8 cellular contexts compared by ENCODE assay signal in genomic region chr1:31787786-31788137, GRCh38. TPM values are rescaled to one million over a fixed set of nuclear protein-coding genes. Genes with fewer than 3 reads are reported as not detected.
DNase-seq lines count a peak whose midpoint lies in the region; ATAC-seq and TF ChIP-seq lines count a peak whose summit lies in the region.

No MANE protein-coding gene starts in this region.

- H4K91ac ChIP-seq in H9 (ENCODE audit: insufficient read length, low read depth, low read length), result no peak overlapping the region

- H2AFZ ChIP-seq in H9 (ENCODE audit: low read length), result no peak overlapping the region

- H4K5ac ChIP-seq in H9 (ENCODE audit: insufficient read length, low read depth, low read length), result no peak overlapping the region

- no peaks in the 10 kb centered on the region for H4K20me1 ChIP-seq in H9 (ENCODE audit: control insufficient read depth, insufficient read depth, insufficient read length)

- H3K4me3 ChIP-seq in WI38 (ENCODE audit: low read depth, low read length) (peak overlapping the region; percentile 69), fibroblast of pulmonary artery (replicated peaks; ENCODE audit: low read depth, low read length) (peak overlapping the region; percentile 73), skin epidermis (peak overlapping the region in 3 of 7 experiments; percentile 56 to 57 (median 56))

- no peak for DNase-seq in H9
- no peak for DNase-seq in fibroblast of pulmonary artery (ENCODE audit: low read depth)
- no peak for DNase-seq in foreskin melanocyte
- no peak for DNase-seq in NCI-H774 (lab: John Stamatoyannopoulos, UW)
- no peak for DNase-seq in ACHN

- no peak overlapping the region for H3K18ac ChIP-seq in H9 (ENCODE audit: insufficient read length, low read depth, low read length)

- H3K4me3 Mint-ChIP-seq in H9, result peak overlapping the region; percentile 81 to 92

- H3K14ac ChIP-seq in H9 (ENCODE audit: insufficient read depth, low read length), result no peak overlapping the region

- no peaks in the 10 kb centered on the region; the same call in 1 of the 2 replicates for H3K27me3 Mint-ChIP-seq in H9 (ENCODE audit: low read depth)

- H2BK15ac ChIP-seq in H9 (ENCODE audit: low read depth, low read length), result no peak overlapping the region

- no peak overlapping the region for H2BK5ac ChIP-seq in H9 (ENCODE audit: insufficient read length, low read length)

- no CpG with 5 or more reads among the region's 1 CpG for WGBS in H9 (ENCODE audit: extremely low coverage, insufficient read length, low lambda C conversion rate)

- peaks cover 14 to 24% of the 10 kb centered on the region in 2 experiments for H3K4me1 Mint-ChIP-seq in H9

- TF ChIP-seq CTCF in H9 (conservative IDR thresholded peaks at IDR 0.05), result no peak
- no peak for TF ChIP-seq CTCF in WI38 (IDR thresholded peaks at IDR 0.05; ENCODE audit: low read depth, low read length)
- no peak for TF ChIP-seq CTCF in fibroblast of pulmonary artery (IDR thresholded peaks at IDR 0.05; ENCODE audit: low read length, missing control alignments)

- no peak overlapping the region for H2AK5ac ChIP-seq in H9 (ENCODE audit: insufficient read length, low read length)

- no peak overlapping the region for H2BK12ac ChIP-seq in H9 (ENCODE audit: insufficient read length, low read depth, low read length)

- no peak for ATAC-seq in HG03139 (IDR thresholded peaks at IDR 0.05; ENCODE audit: unreplicated experiment)

- H3K23me2 ChIP-seq in H9 (ENCODE audit: insufficient read length, low read depth, low read length, poor library complexity, severe bottlenecking), result peaks cover 6% of the 10 kb centered on the region

- no peak overlapping the region for H3K9ac ChIP-seq in H9 (ENCODE audit: extremely low read depth, insufficient read length, low read length)

- no peaks in the 10 kb centered on the region for H3K27me3 ChIP-seq in H9 (ENCODE audit: insufficient read depth, low read length)

- peak overlapping the region; percentile 88 for H3K4me2 ChIP-seq in H9 (ENCODE audit: insufficient read depth, insufficient read length, low read length)

- H3K79me2 ChIP-seq in H9 (ENCODE audit: insufficient read depth, low read length), result no peaks in the 10 kb centered on the region

- H3K79me1 ChIP-seq in H9 (ENCODE audit: insufficient read depth, low read depth, low read length, poor library complexity, severe bottlenecking), result no peaks in the 10 kb centered on the region

- no peaks in the 10 kb centered on the region for H3K9me3 ChIP-seq in H9 (ENCODE audit: control insufficient read depth, low read depth, low read length)

- no peak overlapping the region for H4K8ac ChIP-seq in H9 (replicated peaks; ENCODE audit: insufficient read length, low read depth, low read length)

- peak overlapping the region; percentile 62 to 97 (median 93); a peak in 6 of 7 replicates for H3K27ac Mint-ChIP-seq in H9

- no peaks in the 10 kb centered on the region for H3K36me3 Mint-ChIP-seq in H9 (ENCODE audit: insufficient read depth in 1 of 3, low read depth in 3 of 3)

- H3K4ac ChIP-seq in H9 (ENCODE audit: low read depth, low read length), result no peak overlapping the region

- no peak overlapping the region for H3K56ac ChIP-seq in H9 (ENCODE audit: insufficient read length, low read depth, low read length)

- no peak overlapping the region for H2BK120ac ChIP-seq in H9 (ENCODE audit: low read depth, low read length, poor library complexity, severe bottlenecking)

- in situ Hi-C loops in ACHN (cut with HindIII; ENCODE audit: low pct_ligation_motif_present, low pct_unique_long_range_greater_than_20kb, low sequenced_read_pairs), result no loop called here

- no peak overlapping the region for H3T11ph ChIP-seq in H9 (ENCODE audit: low read length)

- H3K23ac ChIP-seq in H9 (ENCODE audit: insufficient read length, low read depth, low read length), result no peak overlapping the region

- H3K27ac ChIP-seq in H9 (ENCODE audit: insufficient read length, low read depth, low read length) (no peak overlapping the region), skin epidermis (peak overlapping the region in 12 of 21 experiments; percentile 31 to 94 (median 88))

- peaks cover 3% of the 10 kb centered on the region; the same call in 1 of the 2 replicates for H3K4me1 ChIP-seq in H9 (ENCODE audit: insufficient read depth, low read length)

- H2BK20ac ChIP-seq in H9 (ENCODE audit: low read depth, low read length, poor library complexity, severe bottlenecking), result no peak overlapping the region

- H3K9me3 Mint-ChIP-seq in H9, result no peaks in the 10 kb centered on the region

RNA-seq across cellular contexts. Expression of gene ADGRB2, which starts 23.6 kb away (rescaled TPM):
- total RNA-seq in H9 (2021), result 10.7 and 10.9 TPM in 2 replicates

RNA-seq across cellular contexts. Expression of gene SPOCD1, which starts 28.1 kb away (rescaled TPM):
- total RNA-seq in H9 (2021), result 1.5 and 2.7 TPM in 2 replicates
